1 cellular context compared by ENCODE assay signal in the genomic region with DNA sequence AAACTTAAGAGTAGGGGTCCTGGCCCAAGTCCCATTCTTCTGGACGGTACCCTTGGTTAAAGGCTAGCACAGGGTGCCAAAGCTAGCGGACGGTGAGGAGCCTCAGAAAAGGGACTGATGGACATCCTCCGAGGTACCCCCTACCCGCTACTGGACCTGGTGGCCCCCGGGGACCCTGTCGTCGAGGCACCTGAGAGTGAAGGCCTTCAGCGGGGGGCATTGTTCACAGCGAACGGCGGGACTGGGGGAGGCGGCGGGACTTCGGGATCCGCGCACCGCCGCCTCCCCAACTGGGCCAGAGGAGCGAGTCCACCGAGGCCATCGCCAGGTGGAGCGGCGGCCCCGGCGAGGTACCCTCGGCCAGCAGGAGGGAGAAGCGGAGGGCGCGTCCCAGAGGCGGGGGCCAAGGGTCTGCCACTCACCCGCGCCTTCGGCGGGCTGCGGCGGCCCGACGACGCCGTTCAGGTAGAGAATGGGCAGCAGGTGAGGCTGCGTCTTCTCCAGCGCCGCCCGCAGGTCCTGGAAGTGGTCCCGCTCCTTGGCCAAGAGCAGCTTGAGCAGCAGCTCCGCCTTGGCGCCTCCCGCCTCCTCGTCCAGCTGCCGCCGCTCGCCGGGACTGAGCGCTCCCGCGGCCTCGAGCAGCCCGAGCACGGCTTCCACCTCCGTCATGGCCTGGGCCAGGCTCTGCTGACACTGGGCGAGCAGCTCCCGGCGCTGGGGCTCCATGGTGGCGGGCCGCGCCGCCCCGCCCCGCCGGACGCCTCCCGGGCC.
TF ChIP-seq lines count a peak whose summit lies in the region.

No MANE protein-coding gene starts in this region.

TF ChIP-seq in SK-N-SH treated with all-trans-retinoic acid at 6 μM for 48 hours, 23 proteins besides CTCF, POLR2A, EP300 and RAD21 (continued from another document):
- no peak for TF ChIP-seq ISL1 (CRISPR knock-in tag; IDR thresholded peaks at IDR 0.05)
